Comparison of ENCODE assay signal across 19 cellular contexts in the genomic region with DNA sequence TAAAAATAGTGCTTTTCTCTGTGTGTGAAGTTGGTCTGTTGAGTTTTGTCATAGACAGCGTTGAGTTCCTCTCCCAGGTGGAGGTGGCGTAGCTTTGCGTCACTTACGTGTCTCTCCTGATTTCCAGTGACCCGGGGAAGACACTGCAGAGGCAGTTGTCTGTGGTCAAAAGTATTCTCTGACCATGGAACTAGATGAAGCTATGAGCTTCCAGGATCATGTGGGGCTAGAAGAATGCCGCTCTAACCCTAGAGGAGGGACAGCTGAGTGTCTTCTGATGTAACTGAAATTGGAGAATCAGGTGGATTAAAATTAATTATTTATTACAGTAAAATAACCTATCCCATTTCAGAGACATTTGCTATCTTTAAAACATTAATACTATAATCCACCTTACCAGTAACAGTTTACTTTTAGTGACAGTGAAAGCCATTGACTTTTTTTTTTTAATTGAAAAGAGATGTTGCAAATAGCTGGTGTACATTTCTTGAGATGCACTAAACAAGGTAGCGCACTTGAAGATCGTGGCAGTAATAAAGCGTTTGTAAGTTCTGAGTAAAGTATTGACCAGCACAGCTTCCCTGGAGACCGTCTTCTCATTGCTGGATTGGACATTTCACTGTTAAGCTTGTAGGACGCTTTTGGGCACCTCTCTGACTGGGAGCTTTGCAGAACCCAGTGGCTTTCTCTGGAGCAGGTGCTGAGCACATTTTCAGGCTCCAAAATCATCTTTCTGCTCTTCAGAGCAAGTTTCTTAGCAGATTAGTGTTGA. TPM values are rescaled to one million over a fixed set of nuclear protein-coding genes. Genes with fewer than 3 reads are reported as not detected.
A peak's percentile ranks its signal among the peaks of the same experiment; 100 is the strongest.
DNase-seq lines count a peak whose midpoint lies in the region; ATAC-seq and TF ChIP-seq lines count a peak whose summit lies in the region.
"Had no signal": no experiment of that assay in that cellular context is flagged by ENCODE, and none has a peak within 500 bp of the region (broad histone marks: within the 10 kb centered on the region; RNA-seq: fewer than 3 reads in every experiment).

No MANE protein-coding gene starts in this region.

- H3K4me2 ChIP-seq in neural progenitor cell = no peak overlapping the region

- CTCF ChIA-PET in activated CD4-positive, alpha-beta T cell treated with anti-CD3 and anti-CD28 coated beads, Interleukin-2, amount 10 ng/mL, durations not matched to agents 7 days and 5 days (lab: Charles Lee) = interaction anchor here (0.8 kb wide), 1 partner anchor 10 kb away, joined by 4 read pairs; no protein-coding TSS in a partner anchor
- CTCF ChIA-PET in activated CD8-positive, alpha-beta T cell treated with anti-CD3 and anti-CD28 coated beads, Interleukin-2, amount 10 ng/mL, durations not matched to agents 7 days and 5 days (lab: Charles Lee) = interaction anchor here (1.0 to 2.7 kb wide), 5 partner anchors 8 to 274 kb away, joined by 3 to 17 read pairs (median 3); no protein-coding TSS in a partner anchor

- no peaks in the 10 kb centered on the region for H4K20me1 ChIP-seq in neural progenitor cell (ENCODE audit: low read depth)

- WGBS in body of pancreas, 2 donors = 82 to 89% methylated on average over 11 of the region's 11 CpGs

- no peak for TF ChIP-seq CTCF in neural progenitor cell (IDR thresholded peaks at IDR 0.05)
- TF ChIP-seq CTCF in body of pancreas (IDR thresholded peaks at IDR 0.05) = no peak

- peaks cover 17% of the 10 kb centered on the region for H3K4me1 Mint-ChIP-seq in activated CD4-positive, alpha-beta T cell treated with anti-CD3 and anti-CD28 coated beads, Interleukin-2, amount 10 ng/mL, durations not matched to agents 7 days and 5 days
- H3K4me1 Mint-ChIP-seq in activated CD8-positive, alpha-beta T cell treated with anti-CD3 and anti-CD28 coated beads, Interleukin-2, amount 10 ng/mL, durations not matched to agents 7 days and 5 days (ENCODE audit: low read depth) = peaks cover 32% of the 10 kb centered on the region
- H3K4me1 Mint-ChIP-seq in neural progenitor cell = no peaks in the 10 kb centered on the region

- peaks cover 22% of the 10 kb centered on the region for H3K36me3 Mint-ChIP-seq in activated CD4-positive, alpha-beta T cell treated with anti-CD3 and anti-CD28 coated beads, Interleukin-2, amount 10 ng/mL, durations not matched to agents 7 days and 5 days (ENCODE audit: low read depth)
- H3K36me3 Mint-ChIP-seq in activated CD8-positive, alpha-beta T cell treated with anti-CD3 and anti-CD28 coated beads, Interleukin-2, amount 10 ng/mL, durations not matched to agents 7 days and 5 days (ENCODE audit: low read depth) = peaks cover 31% of the 10 kb centered on the region
- no peaks in the 10 kb centered on the region for H3K36me3 Mint-ChIP-seq in neural progenitor cell

- H3K4me3 ChIP-seq in neural progenitor cell (no peak overlapping the region), body of pancreas (no peak overlapping the region)
- H3K4me3 ChIP-seq: K562, uterus had no signal

- no peaks in the 10 kb centered on the region for H3F3A ChIP-seq in neural progenitor cell (ENCODE audit: low read depth)

- H3K9me3 Mint-ChIP-seq in activated CD4-positive, alpha-beta T cell treated with anti-CD3 and anti-CD28 coated beads, Interleukin-2, amount 10 ng/mL, durations not matched to agents 7 days and 5 days = no peaks in the 10 kb centered on the region
- no peaks in the 10 kb centered on the region for H3K9me3 Mint-ChIP-seq in activated CD8-positive, alpha-beta T cell treated with anti-CD3 and anti-CD28 coated beads, Interleukin-2, amount 10 ng/mL, durations not matched to agents 7 days and 5 days (ENCODE audit: insufficient read depth)
- no peaks in the 10 kb centered on the region for H3K9me3 Mint-ChIP-seq in neural progenitor cell
- H3K9me3 Mint-ChIP-seq: activated CD4-positive, alpha-beta T cell treated with anti-CD3 and anti-CD28 coated beads, Interleukin-2, amount 10 ng/mL, durations not matched to agents 24 days and 14 days; nephron had no signal

- H3K79me2 ChIP-seq in neural progenitor cell (ENCODE audit: low read depth) = no peaks in the 10 kb centered on the region

- intact Hi-C loops in body of pancreas (cut with DNase I) = no loop called here

- POLR2A ChIA-PET in activated CD4-positive, alpha-beta T cell treated with anti-CD3 and anti-CD28 coated beads, Interleukin-2, amount 10 ng/mL, durations not matched to agents 7 days and 5 days (lab: Charles Lee) = no interaction called here
- POLR2A ChIA-PET in activated CD8-positive, alpha-beta T cell treated with anti-CD3 and anti-CD28 coated beads, Interleukin-2, amount 10 ng/mL, durations not matched to agents 7 days and 5 days (lab: Charles Lee) = interaction anchor here (1.4 kb wide), 1 partner anchor 10 kb away, joined by 4 read pairs; a partner anchor contains a TSS

- H3K27ac ChIP-seq in neural progenitor cell = no peak overlapping the region
- H3K27ac ChIP-seq in body of pancreas = no peak overlapping the region
- H3K27ac ChIP-seq: epithelial cell of prostate, uterus had no signal

- ATAC-seq in GM21423 (IDR thresholded peaks at IDR 0.05; ENCODE audit: unreplicated experiment) = peak; percentile 8
- no peak for ATAC-seq in activated CD8-positive, alpha-beta T cell treated with anti-CD3 and anti-CD28 coated beads, Interleukin-2, amount 10 ng/mL, durations not matched to agents 7 days and 5 days
- ATAC-seq in GM18505 (IDR thresholded peaks at IDR 0.05; ENCODE audit: unreplicated experiment) = no peak
- ATAC-seq in body of pancreas = no peak
- ATAC-seq: K562 had no signal

- H3K27ac Mint-ChIP-seq in activated CD4-positive, alpha-beta T cell treated with anti-CD3 and anti-CD28 coated beads, Interleukin-2, amount 10 ng/mL, durations not matched to agents 7 days and 5 days = peak overlapping the region; percentile 15
- H3K27ac Mint-ChIP-seq in activated CD8-positive, alpha-beta T cell treated with anti-CD3 and anti-CD28 coated beads, Interleukin-2, amount 10 ng/mL, durations not matched to agents 7 days and 5 days = peak overlapping the region; percentile 28
- no peak overlapping the region for H3K27ac Mint-ChIP-seq in neural progenitor cell
- H3K27ac Mint-ChIP-seq: activated CD4-positive, alpha-beta T cell treated with anti-CD3 and anti-CD28 coated beads, Interleukin-2, amount 10 ng/mL, durations not matched to agents 24 days and 14 days; nephron had no signal

- H3K9me3 ChIP-seq in neural progenitor cell (ENCODE audit: low read depth) = no peaks in the 10 kb centered on the region
- no peaks in the 10 kb centered on the region for H3K9me3 ChIP-seq in body of pancreas
- H3K9me3 ChIP-seq: uterus had no signal

- H2AFZ ChIP-seq in neural progenitor cell (replicated peaks) = peak overlapping the region; percentile 56

- H3K9ac ChIP-seq in neural progenitor cell = no peak overlapping the region

- no peak overlapping the region for H3K4me3 Mint-ChIP-seq in activated CD4-positive, alpha-beta T cell treated with anti-CD3 and anti-CD28 coated beads, Interleukin-2, amount 10 ng/mL, durations not matched to agents 7 days and 5 days
- H3K4me3 Mint-ChIP-seq in activated CD8-positive, alpha-beta T cell treated with anti-CD3 and anti-CD28 coated beads, Interleukin-2, amount 10 ng/mL, durations not matched to agents 7 days and 5 days = no peak overlapping the region
- H3K4me3 Mint-ChIP-seq in neural progenitor cell = no peak overlapping the region
- H3K4me3 Mint-ChIP-seq: nephron had no signal

- no peak for DNase-seq in activated CD4-positive, alpha-beta T cell treated with anti-CD3 and anti-CD28 coated beads, Interleukin-2, amount 10 ng/mL, durations not matched to agents 7 days and 5 days
- DNase-seq in activated CD4-positive, alpha-beta T cell treated with anti-CD3 and anti-CD28 coated beads, Interleukin-2, amount 50 U/mL, for 1 hour = no peak
- DNase-seq in activated CD8-positive, alpha-beta T cell treated with anti-CD3 and anti-CD28 coated beads, Interleukin-2, amount 10 ng/mL, durations not matched to agents 7 days and 5 days = no peak
- no peak for DNase-seq in neural progenitor cell (ENCODE audit: low spot score)
- no peak for DNase-seq in central memory CD4-positive, alpha-beta T cell
- no peak for DNase-seq in body of pancreas
- DNase-seq: activated CD4-positive, alpha-beta T cell treated with anti-CD3 and anti-CD28 coated beads, Interleukin-2, amount 10 ng/mL, durations not matched to agents 24 days and 14 days; foreskin fibroblast; NCI-H2081; posterior cingulate gyrus; stimulated activated CD4-positive, alpha-beta T cell treated with anti-CD3 and anti-CD28 coated beads, Interleukin-2, amount 100 ng/mL, for 48 hours; substantia nigra; uterus had no signal

- H3K27me3 ChIP-seq in neural progenitor cell (no peaks in the 10 kb centered on the region), body of pancreas (no peaks in the 10 kb centered on the region)
- H3K27me3 ChIP-seq: uterus had no signal

- H3K4me1 ChIP-seq in neural progenitor cell (no peaks in the 10 kb centered on the region), body of pancreas (peaks cover 12% of the 10 kb centered on the region)

- H3K36me3 ChIP-seq in neural progenitor cell = no peaks in the 10 kb centered on the region
- H3K36me3 ChIP-seq in body of pancreas (replicated peaks in 1 of 2; ENCODE audit: insufficient read depth in 1 of 2, low read depth in 2 of 2) = peaks cover 0 to 5% of the 10 kb centered on the region in 2 donors
- H3K36me3 ChIP-seq: uterus had no signal

- TF ChIP-seq POLR2A in GM18505 (IDR thresholded peaks at IDR 0.05; ENCODE audit: borderline replicate concordance, extremely low read depth, insufficient read depth, insufficient read length) (no peak), body of pancreas (IDR thresholded peaks at IDR 0.05) (no peak)

- H3K27me3 Mint-ChIP-seq in activated CD4-positive, alpha-beta T cell treated with anti-CD3 and anti-CD28 coated beads, Interleukin-2, amount 10 ng/mL, durations not matched to agents 7 days and 5 days = no peaks in the 10 kb centered on the region
- no peaks in the 10 kb centered on the region for H3K27me3 Mint-ChIP-seq in activated CD8-positive, alpha-beta T cell treated with anti-CD3 and anti-CD28 coated beads, Interleukin-2, amount 10 ng/mL, durations not matched to agents 7 days and 5 days (ENCODE audit: low read depth)
- peaks cover 7% of the 10 kb centered on the region for H3K27me3 Mint-ChIP-seq in neural progenitor cell (ENCODE audit: insufficient read depth, low read depth)
- H3K27me3 Mint-ChIP-seq: activated CD4-positive, alpha-beta T cell treated with anti-CD3 and anti-CD28 coated beads, Interleukin-2, amount 10 ng/mL, durations not matched to agents 24 days and 14 days had no signal

RNA-seq across cellular contexts. Expression of a gene that starts 9.7 kb away (rescaled TPM):
- 10 to 100 TPM; 40.0 to 45.1 TPM for total RNA-seq in activated CD4-positive, alpha-beta T cell treated with anti-CD3 and anti-CD28 coated beads, Interleukin-2, amount 10 ng/mL, durations not matched to agents 7 days and 5 days
- 10 to 100 TPM; 35.0 to 37.7 TPM for total RNA-seq in activated CD8-positive, alpha-beta T cell treated with anti-CD3 and anti-CD28 coated beads, Interleukin-2, amount 10 ng/mL, durations not matched to agents 7 days and 5 days
- total RNA-seq in neural progenitor cell (ENCODE audit: low replicate concordance) (not detected in 2 replicates), body of pancreas (100 to 1,000 TPM in 1 of 2 donors, 10 to 100 TPM in 1; 98.8 to 148 TPM)
- total RNA-seq: NCI-H460 had no signal

Comparison
In these comparisons a context has a peak if more than half of its experiments do, and no peak if none do; other contexts are left out.
1. RNA of a gene that starts 9.7 kb away (total RNA-seq): 98.8 to 148 TPM in body of pancreas, 40.0 to 45.1 TPM in activated CD4-positive, alpha-beta T cell treated with anti-CD3 and anti-CD28 coated beads, Interleukin-2, amount 10 ng/mL, durations not matched to agents 7 days and 5 days and 35.0 to 37.7 TPM in activated CD8-positive, alpha-beta T cell treated with anti-CD3 and anti-CD28 coated beads, Interleukin-2, amount 10 ng/mL, durations not matched to agents 7 days and 5 days; not detected in neural progenitor cell; every median in the first group is over 10 times any median in the second.